In the genomic region with DNA sequence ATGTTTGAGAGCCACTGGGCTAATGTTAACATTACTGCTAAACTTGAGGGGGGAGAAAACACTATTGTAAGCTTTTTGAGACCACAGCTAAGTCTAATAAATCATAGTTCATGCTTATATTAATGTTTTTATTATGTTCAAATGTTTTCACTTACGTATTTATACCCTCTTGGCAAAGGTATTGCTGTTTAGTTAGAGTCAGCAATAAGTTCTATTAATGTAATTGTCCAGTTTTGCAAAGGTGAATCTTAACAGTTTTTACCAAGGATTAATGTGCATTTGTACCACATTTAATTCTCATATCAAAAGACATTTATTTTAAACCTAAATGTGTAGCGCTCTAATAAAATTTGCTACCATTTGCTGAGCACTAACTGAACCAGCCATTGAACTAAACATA, we compare ENCODE assay signal across 8 cellular contexts.
"Had no signal": no experiment of that assay in that cellular context is flagged by ENCODE, and none has a peak within 500 bp of the region (broad histone marks: within the 10 kb centered on the region; RNA-seq: fewer than 3 reads in every experiment).

No MANE protein-coding gene starts in this region.

- FAIRE-seq: G401.6, GM12878, GM12891, GM12892, GM18507, GM19239 had no signal

- H3K4me3 ChIP-seq: GM12878 had no signal

- DNase-seq: GDM1, GF-D8 had no signal

- ATAC-seq: GM12878 had no signal
